Comparison of ENCODE assay signal across 32 cellular contexts in genomic region chr13:29136341-29136740, GRCh38.
"Had no signal": no experiment of that assay in that cellular context is flagged by ENCODE, and none has a peak within 500 bp of the region (broad histone marks: within the 10 kb centered on the region; RNA-seq: fewer than 3 reads in every experiment).

No MANE protein-coding gene starts in this region.

- H3K27me3 ChIP-seq: brain microvascular endothelial cell, esophagus muscularis mucosa, foreskin keratinocyte, gastrocnemius medialis, heart left ventricle had no signal

- H3K9me3 Mint-ChIP-seq: activated CD4-positive, alpha-beta T cell treated with anti-CD3 and anti-CD28 coated beads, Interleukin-2, amount 10 ng/mL, durations not matched to agents 24 days and 14 days had no signal

- H3K36me3 Mint-ChIP-seq: activated CD4-positive, alpha-beta memory T cell treated with anti-CD3 and anti-CD28 coated beads for 36 hours; activated CD8-positive, alpha-beta memory T cell treated with anti-CD3 and anti-CD28 coated beads, Interleukin-2, amount 10 ng/mL, durations not matched to agents 7 days and 5 days; activated naive CD8-positive, alpha-beta T cell had no signal

- ATAC-seq: activated CD4-positive, alpha-beta T cell treated with anti-CD3 and anti-CD28 coated beads for 36 hours; activated CD8-positive, alpha-beta memory T cell treated with anti-CD3 and anti-CD28 coated beads, Interleukin-2, amount 10 ng/mL, durations not matched to agents 7 days and 5 days; activated CD8-positive, alpha-beta T cell treated with anti-CD3 and anti-CD28 coated beads, Interleukin-2, amount 10 ng/mL, durations not matched to agents 7 days and 5 days; effector memory CD8-positive, alpha-beta T cell; foreskin keratinocyte; gastrocnemius medialis; heart left ventricle had no signal

- H3K4me1 Mint-ChIP-seq: activated CD4-positive, alpha-beta T cell treated with anti-CD3 and anti-CD28 coated beads for 36 hours; activated CD4-positive, alpha-beta T cell treated with anti-CD3 and anti-CD28 coated beads, Interleukin-2, amount 10 ng/mL, durations not matched to agents 24 days and 14 days; activated CD8-positive, alpha-beta memory T cell treated with anti-CD3 and anti-CD28 coated beads, Interleukin-2, amount 10 ng/mL, durations not matched to agents 7 days and 5 days; central memory CD8-positive, alpha-beta T cell had no signal

- H3K27me3 Mint-ChIP-seq: activated CD4-positive, alpha-beta memory T cell treated with anti-CD3 and anti-CD28 coated beads for 36 hours; activated CD4-positive, alpha-beta T cell treated with anti-CD3 and anti-CD28 coated beads, Interleukin-2, amount 10 ng/mL, durations not matched to agents 24 days and 14 days; activated CD8-positive, alpha-beta memory T cell treated with anti-CD3 and anti-CD28 coated beads, Interleukin-2, amount 10 ng/mL, durations not matched to agents 7 days and 5 days; central memory CD8-positive, alpha-beta T cell; effector memory CD8-positive, alpha-beta T cell had no signal

- H3K27ac Mint-ChIP-seq: activated CD4-positive, alpha-beta memory T cell treated with anti-CD3 and anti-CD28 coated beads for 36 hours; activated CD4-positive, alpha-beta T cell treated with anti-CD3 and anti-CD28 coated beads for 36 hours; activated CD4-positive, alpha-beta T cell treated with anti-CD3 and anti-CD28 coated beads, Interleukin-2, amount 10 ng/mL, durations not matched to agents 24 days and 14 days; activated CD8-positive, alpha-beta memory T cell treated with anti-CD3 and anti-CD28 coated beads, Interleukin-2, amount 10 ng/mL, durations not matched to agents 7 days and 5 days; activated CD8-positive, alpha-beta T cell treated with anti-CD3 and anti-CD28 coated beads, Interleukin-2, amount 10 ng/mL, durations not matched to agents 7 days and 5 days; activated naive CD8-positive, alpha-beta T cell; activated T-helper 1 cell treated with anti-CD3 and anti-CD28 coated beads, Interleukin-12 subunit alpha, Interleukin-12 subunit beta, Interleukin-2, Interleukin-4 antibody, amounts not matched to agents 30 ng/mL and 10 ng/mL and 1 ng/mL, durations not matched to agents 14 hours and 24 hours and 36 hours; effector memory CD8-positive, alpha-beta T cell had no signal

- H3K9me3 ChIP-seq: gastrocnemius medialis had no signal

- H3K27ac ChIP-seq: brain microvascular endothelial cell, esophagus muscularis mucosa, foreskin keratinocyte, gastrocnemius medialis, heart left ventricle had no signal

- H3K4me3 Mint-ChIP-seq: activated CD4-positive, alpha-beta memory T cell treated with anti-CD3 and anti-CD28 coated beads for 36 hours; activated CD4-positive, alpha-beta T cell treated with anti-CD3 and anti-CD28 coated beads for 36 hours; activated CD4-positive, alpha-beta T cell treated with anti-CD3 and anti-CD28 coated beads, Interleukin-2, amount 10 ng/mL, durations not matched to agents 24 days and 14 days; activated CD8-positive, alpha-beta memory T cell treated with anti-CD3 and anti-CD28 coated beads, Interleukin-2, amount 10 ng/mL, durations not matched to agents 7 days and 5 days; activated CD8-positive, alpha-beta T cell treated with anti-CD3 and anti-CD28 coated beads, Interleukin-2, amount 10 ng/mL, durations not matched to agents 7 days and 5 days; activated naive CD8-positive, alpha-beta T cell; activated T-helper 1 cell treated with anti-CD3 and anti-CD28 coated beads, Interleukin-12 subunit alpha, Interleukin-12 subunit beta, Interleukin-2, Interleukin-4 antibody, amounts not matched to agents 30 ng/mL and 10 ng/mL and 1 ng/mL, durations not matched to agents 14 hours and 24 hours and 36 hours; central memory CD8-positive, alpha-beta T cell; effector memory CD8-positive, alpha-beta T cell had no signal

- H3K4me1 ChIP-seq: foreskin keratinocyte, gastrocnemius medialis had no signal

- H3K36me3 ChIP-seq: brain microvascular endothelial cell, esophagus muscularis mucosa, gastrocnemius medialis, heart left ventricle had no signal

- FAIRE-seq: astrocyte, bronchial epithelial cell had no signal

- DNase-seq: activated CD4-positive, alpha-beta memory T cell treated with anti-CD3 and anti-CD28 coated beads for 36 hours; activated CD4-positive, alpha-beta T cell treated with anti-CD3 and anti-CD28 coated beads for 36 hours; activated CD4-positive, alpha-beta T cell treated with anti-CD3 and anti-CD28 coated beads, Interleukin-2, amount 10 ng/mL, durations not matched to agents 24 days and 14 days; activated CD4-positive, CD25-positive, alpha-beta regulatory T cell; activated CD4-positive, CD25-positive, alpha-beta regulatory T cell treated with anti-CD3 and anti-CD28 coated beads, Interleukin-2, amount 50 U/mL, for 72 hours; activated CD8-positive, alpha-beta memory T cell treated with anti-CD3 and anti-CD28 coated beads, Interleukin-2, amount 10 ng/mL, durations not matched to agents 7 days and 5 days; activated CD8-positive, alpha-beta memory T cell treated with anti-CD3 and anti-CD28 coated beads, Interleukin-2, amount 50 U/mL, for 4 hours; activated CD8-positive, alpha-beta T cell treated with anti-CD3 and anti-CD28 coated beads, Interleukin-2, amount 10 ng/mL, durations not matched to agents 7 days and 5 days; activated gamma-delta T cell; activated naive CD4-positive, alpha-beta T cell treated with anti-CD3 and anti-CD28 coated beads, Interleukin-2, amount 50 U/mL, for 16 hours; activated naive CD4-positive, alpha-beta T cell treated with Interleukin-2 at 50 U/mL for 16 hours; activated T-cell treated with anti-CD3 and anti-CD28 coated beads, Interleukin-2, amount 50 U/mL, for 1 hour; activated T-cell treated with anti-CD3 and anti-CD28 coated beads, Interleukin-2, amount 50 U/mL, for 48 hours; amniotic stem cell; anterior cingulate cortex; brain microvascular endothelial cell; cortex of kidney; dermis blood vessel endothelial cell; effector CD4-positive, alpha-beta T cell; effector memory CD8-positive, alpha-beta T cell; erythroblast; foreskin keratinocyte; gastrocnemius medialis; glutamatergic neuron; heart left ventricle; T-helper 2 cell had no signal

- H3K4me3 ChIP-seq: esophagus muscularis mucosa, gastrocnemius medialis, heart left ventricle had no signal
